In genomic region chr2:70301344-70302194, GRCh38 we compare ENCODE assay signal across 1 cellular context.
TF ChIP-seq lines count a peak whose summit lies in the region.

FAM136A (minus strand) TSS chr2:70302067; CDS start chr2:70302011, 56 bp downstream.

TF ChIP-seq in HepG2, 621 proteins besides CTCF, POLR2A, EP300 and RAD21 (continued from another document and continues in another):
- TF ChIP-seq MTA3 (CRISPR knock-in tag; IDR thresholded peaks at IDR 0.05) (no peak), ZBTB1 (CRISPR knock-in tag; IDR thresholded peaks at IDR 0.05; ENCODE audit: borderline replicate concordance) (no peak), ZNF543 (CRISPR knock-in tag; IDR thresholded peaks at IDR 0.05) (peak; percentile 87), HOMEZ (CRISPR knock-in tag; IDR thresholded peaks at IDR 0.05; ENCODE audit: low read depth) (no peak; the same call in 1 of the 2 replicates), BCL3 (CRISPR knock-in tag; IDR thresholded peaks at IDR 0.05) (peak; percentile 92), ZBTB26 (CRISPR knock-in tag; IDR thresholded peaks at IDR 0.05; ENCODE audit: borderline replicate concordance) (no peak; the same call in 1 of the 2 replicates), HNRNPLL (IDR thresholded peaks at IDR 0.05; ENCODE audit: low read depth, low read length, poor library complexity, severe bottlenecking) (peak; percentile 87), JARID2 (CRISPR knock-in tag; IDR thresholded peaks at IDR 0.05; ENCODE audit: insufficient replicate concordance) (no peak), SNRNP70 (IDR thresholded peaks at IDR 0.05; ENCODE audit: low read depth, low read length) (no peak), GABPA (IDR thresholded peaks at IDR 0.05; ENCODE audit: low read depth, low read length) (no peak), GABPA (CRISPR knock-in tag; IDR thresholded peaks at IDR 0.05; ENCODE audit: low read depth) (peak; percentile 74), GFI1 (CRISPR knock-in tag; IDR thresholded peaks at IDR 0.05; ENCODE audit: borderline replicate concordance) (peak; percentile 41; the same call in 1 of the 2 replicates), LBX2 (CRISPR knock-in tag; IDR thresholded peaks at IDR 0.05; ENCODE audit: borderline replicate concordance) (peak; percentile 97), HOXA5 (CRISPR knock-in tag; IDR thresholded peaks at IDR 0.05) (peak; percentile 85; the same call in 1 of the 2 replicates), KDM6A (CRISPR knock-in tag; IDR thresholded peaks at IDR 0.05; ENCODE audit: low read depth) (no peak; the same call in 1 of the 2 replicates), ZBTB3 (CRISPR knock-in tag; IDR thresholded peaks at IDR 0.05; ENCODE audit: borderline replicate concordance, low read depth) (peak; percentile 64; the same call in 1 of the 2 replicates), ZNF709 (CRISPR knock-in tag; IDR thresholded peaks at IDR 0.05) (peak; percentile 97), KAT8 (CRISPR knock-in tag; IDR thresholded peaks at IDR 0.05) (peak; percentile 87), ZBTB4 (CRISPR knock-in tag; IDR thresholded peaks at IDR 0.05; ENCODE audit: borderline replicate concordance) (peak; percentile 79; the same call in 1 of the 2 replicates), ZNF318 (CRISPR knock-in tag; IDR thresholded peaks at IDR 0.05) (no peak), ZNF766 (CRISPR knock-in tag; IDR thresholded peaks at IDR 0.05; ENCODE audit: borderline replicate concordance) (no peak; the same call in none of the 2 replicates), ZNF607 (CRISPR knock-in tag; IDR thresholded peaks at IDR 0.05; ENCODE audit: borderline replicate concordance) (peak; percentile 92), ZNF816 (CRISPR knock-in tag; IDR thresholded peaks at IDR 0.05; ENCODE audit: borderline replicate concordance) (peak; percentile 45; the same call in 1 of the 2 replicates), ZFY (CRISPR knock-in tag; IDR thresholded peaks at IDR 0.05) (peak; percentile 97), HIC2 (CRISPR knock-in tag; IDR thresholded peaks at IDR 0.05; ENCODE audit: low read depth) (no peak; the same call in 1 of the 2 replicates), XRCC5 (optimal IDR thresholded peaks at IDR 0.05; ENCODE audit: low read length) (peak; percentile 22), PRDM4 (CRISPR knock-in tag; IDR thresholded peaks at IDR 0.05; ENCODE audit: borderline replicate concordance) (no peak), ZNF337 (CRISPR knock-in tag; IDR thresholded peaks at IDR 0.05; ENCODE audit: borderline replicate concordance, low read depth) (peak; percentile 81; the same call in 1 of the 2 replicates), ZNF34 (CRISPR knock-in tag; IDR thresholded peaks at IDR 0.05; ENCODE audit: borderline replicate concordance) (peak; percentile 81; the same call in 1 of the 2 replicates), PTBP1 (IDR thresholded peaks at IDR 0.05; ENCODE audit: low read depth, low read length, poor library complexity, severe bottlenecking) (no peak), ASH2L (IDR thresholded peaks at IDR 0.05; ENCODE audit: insufficient read length, low read depth, low read length) (peak; percentile 89), THAP8 (CRISPR knock-in tag; IDR thresholded peaks at IDR 0.05; ENCODE audit: borderline replicate concordance) (no peak)
